ENCODE assay signal across 18 cellular contexts in the genomic region with DNA sequence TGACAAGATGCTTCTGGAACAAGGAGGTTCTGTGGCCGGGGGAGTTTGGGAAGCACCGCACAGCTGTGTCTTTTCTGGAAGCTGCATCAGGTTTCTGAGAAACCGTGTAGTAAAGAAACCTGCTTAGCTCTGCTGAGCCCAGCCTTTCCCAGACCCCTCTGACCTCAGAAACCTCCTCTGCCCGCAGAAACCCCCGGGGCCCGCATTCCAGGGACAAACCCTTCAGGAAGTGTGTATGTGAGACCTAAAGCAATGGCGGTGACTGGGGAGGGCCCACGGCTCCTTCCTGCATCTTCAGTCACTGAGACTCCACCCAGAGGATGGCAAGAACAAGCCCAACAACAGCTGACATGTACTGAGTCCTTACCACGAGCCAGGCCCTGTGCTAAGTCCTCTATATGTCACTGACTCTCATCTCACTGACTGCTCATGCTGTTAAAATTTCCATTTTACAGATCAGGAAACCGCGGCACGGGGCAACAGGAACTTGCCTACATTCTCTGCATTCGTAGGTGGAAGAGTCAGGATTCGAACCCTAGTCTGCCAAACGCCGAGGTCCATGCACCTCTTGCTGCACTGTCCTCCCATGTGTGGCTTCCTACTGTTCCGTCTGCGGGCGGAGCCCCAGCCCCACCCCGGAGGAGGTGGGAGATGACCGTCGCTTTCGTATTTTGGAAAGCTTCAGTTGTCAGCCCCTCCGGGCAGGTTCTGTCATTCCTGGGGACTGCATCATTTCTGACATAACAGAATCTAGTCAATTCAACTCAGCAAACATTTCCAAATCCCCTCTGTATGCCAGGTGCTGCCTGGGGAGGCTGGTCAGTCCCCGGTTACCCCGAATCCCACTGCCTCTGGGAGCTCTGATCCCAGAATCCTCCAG.
DNase-seq lines count a peak whose midpoint lies in the region; ATAC-seq, FAIRE-seq and TF ChIP-seq lines count a peak whose summit lies in the region.
"Had no signal": no experiment of that assay in that cellular context is flagged by ENCODE, and none has a peak within 500 bp of the region (broad histone marks: within the 10 kb centered on the region; RNA-seq: fewer than 3 reads in every experiment).

No MANE protein-coding gene starts in this region.

- FAIRE-seq in H1 (lab: Jason Lieb, UNC): no peak
- FAIRE-seq: A549, GM12878, GM18507, HepG2, HTR-8/SVneo had no signal

- H3K4me1 Mint-ChIP-seq in GM23338: peaks cover 49% of the 10 kb centered on the region
- H3K4me1 Mint-ChIP-seq: CD4-positive, alpha-beta memory T cell had no signal

- peak; percentile 22 for DNase-seq in GM23338 (ENCODE audit: low spot score)
- no peak for DNase-seq in H1 (ENCODE audit: low read depth in 1 of 2, low spot score in 2 of 2)
- DNase-seq in mesendoderm: peak; percentile 55
- no peak for DNase-seq in NK-92 treated with Interleukin-12 subunit alpha and Interleukin-12 subunit beta, amount 100 ng/mL, for 24 hours (lab: John Stamatoyannopoulos, UW)
- no peak for DNase-seq in stimulated activated CD4-positive, alpha-beta T cell treated with anti-CD3 and anti-CD28 coated beads, Interleukin-12 subunit alpha, Interleukin-12 subunit beta, amount 100 ng/mL, for 4 hours
- DNase-seq: BE2C; CD4-positive, alpha-beta memory T cell; COR-L47; DND-41; GOT3 had no signal

- H4K91ac ChIP-seq in H1 (replicated peaks; ENCODE audit: insufficient read length, low read length): peak overlapping the region; percentile 61

- CTCF ChIA-PET in H1 (lab: Charles Lee; ENCODE audit: partially characterized antibody): interaction anchor here (0.7 to 3.7 kb wide), 10 partner anchors 9 to 237 kb away, joined by 3 to 15 read pairs (median 3); no protein-coding TSS in a partner anchor

- peaks cover 47% of the 10 kb centered on the region for H3K4me1 ChIP-seq in GM23338 (ENCODE audit: insufficient read depth)
- H3K4me1 ChIP-seq in H1 (replicated peaks in 1 of 4; ENCODE audit: control insufficient read depth in 3 of 4, insufficient read depth in 4 of 4, low read length in 3 of 4): peaks cover 12 to 49% (median 17%) of the 10 kb centered on the region in 4 experiments
- H3K4me1 ChIP-seq in mesendoderm (ENCODE audit: control insufficient read depth, low read depth, low read length): peaks cover 2% of the 10 kb centered on the region
- H3K4me1 ChIP-seq: A549, BE2C had no signal

- POLR2A ChIA-PET in H1 (lab: Charles Lee; ENCODE audit: partially characterized antibody): interaction anchor here (1.0 to 3.5 kb wide), 2 partner anchors 12 to 78 kb away, joined by 4 to 18 read pairs; no protein-coding TSS in a partner anchor

- TF ChIP-seq RAD21 in H1 (IDR thresholded peaks at IDR 0.05 in 1 of 2, conservative IDR thresholded peaks at IDR 0.05 in 1 of 2; ENCODE audit: low read depth in 2 of 2, low read length in 2 of 2): no peak

- no peak overlapping the region for H3K4me3 Mint-ChIP-seq in GM23338
- H3K4me3 Mint-ChIP-seq: CD4-positive, alpha-beta memory T cell had no signal

- no peaks in the 10 kb centered on the region for H3K79me1 ChIP-seq in H1 (ENCODE audit: low read depth, low read length)
- no peaks in the 10 kb centered on the region for H3K79me1 ChIP-seq in mesendoderm (ENCODE audit: low read length)

- 0 out of 2 replicates have a peak overlapping the region, but pooled peaks have one; percentile 24 for H3K18ac ChIP-seq in H1 (ENCODE audit: extremely low read depth, low read length)
- no peak overlapping the region for H3K18ac ChIP-seq in mesendoderm (ENCODE audit: low read length)

- H3K14ac ChIP-seq in H1 (ENCODE audit: insufficient read length): no peak overlapping the region

- H2BK5ac ChIP-seq in H1 (ENCODE audit: low read depth, low read length) (peak overlapping the region; percentile 48; the same call in 1 of the 2 replicates), mesendoderm (ENCODE audit: low read length) (no peak overlapping the region)

- H3K4ac ChIP-seq in H1 (replicated peaks; ENCODE audit: insufficient read length, low read depth, low read length) (no peak overlapping the region), mesendoderm (ENCODE audit: low read depth, low read length) (no peak overlapping the region)

- WGBS in H1 (ENCODE audit: extremely low coverage in 1 of 2, insufficient coverage in 1 of 2, insufficient read length in 1 of 2, insufficient replicate concordance in 2 of 2, low coverage in 1 of 2, low lambda C conversion rate in 2 of 2, missing lambda C conversion rate in 1 of 2), 2 experiments: 91% methylated on average over 26 of the region's 26 CpGs; no CpG with 5 or more reads in 1 of the 2 experiments
- no CpG with 5 or more reads among the region's 26 CpGs for WGBS in mesendoderm (ENCODE audit: extremely low coverage, insufficient coverage, low lambda C conversion rate)

- no peaks in the 10 kb centered on the region for H3K9me3 ChIP-seq in H1 (ENCODE audit: insufficient read depth in 2 of 2, low read depth in 1 of 2, low read length in 1 of 2)
- H3K9me3 ChIP-seq: BE2C had no signal

- H3K27ac Mint-ChIP-seq in GM23338: no peak overlapping the region
- H3K27ac Mint-ChIP-seq: CD4-positive, alpha-beta memory T cell had no signal

- no peak for TF ChIP-seq POLR2A in H1 (IDR thresholded peaks at IDR 0.05; ENCODE audit: control extremely low read depth in 1 of 2, low read depth in 2 of 2, low read length in 2 of 2)

- no peak for TF ChIP-seq EP300 in H1 (IDR thresholded peaks at IDR 0.05; ENCODE audit: borderline replicate concordance in 1 of 2, low read depth in 2 of 2, low read length in 2 of 2)

- H2BK120ac ChIP-seq in H1 (replicated peaks; ENCODE audit: low read depth, low read length) (no peak overlapping the region), mesendoderm (ENCODE audit: low read depth, low read length) (no peak overlapping the region)

- H4K8ac ChIP-seq in H1 (ENCODE audit: extremely low read depth, insufficient read depth, low read length): no peak overlapping the region; the same call in 1 of the 2 replicates
- no peak overlapping the region for H4K8ac ChIP-seq in mesendoderm (ENCODE audit: low read depth, low read length)

- ATAC-seq in GM23338: no peak
- no peak for ATAC-seq in GM18870 (IDR thresholded peaks at IDR 0.05; ENCODE audit: unreplicated experiment)
- ATAC-seq: A549, GM12878, HepG2 had no signal

- H3K9ac ChIP-seq in H1 (replicated peaks in 1 of 4; ENCODE audit: extremely low read depth in 1 of 4, low read depth in 3 of 4, low read length in 3 of 4) (no peak overlapping the region; a peak in 2 of 7 replicates), mesendoderm (ENCODE audit: low read length) (no peak overlapping the region)

- no peaks in the 10 kb centered on the region for H3K23me2 ChIP-seq in H1 (ENCODE audit: low read depth, low read length)

- H4K5ac ChIP-seq in H1 (ENCODE audit: insufficient read length, low read depth, low read length): no peak overlapping the region
- no peak overlapping the region for H4K5ac ChIP-seq in mesendoderm (ENCODE audit: low read length)

- H2BK20ac ChIP-seq in H1 (ENCODE audit: low read length): peak overlapping the region; percentile 34; the same call in 1 of the 2 replicates

- peaks cover 26% of the 10 kb centered on the region for H3K27me3 Mint-ChIP-seq in GM23338 (ENCODE audit: insufficient read depth, low read depth, poor library complexity)

- H3K56ac ChIP-seq in H1 (replicated peaks; ENCODE audit: insufficient read length, low read depth, low read length) (no peak overlapping the region), mesendoderm (ENCODE audit: low read length) (no peak overlapping the region)

- H3K4me3 ChIP-seq in GM23338 (no peak overlapping the region), H1 (ENCODE audit: extremely low read depth in 1 of 4, insufficient read depth in 2 of 4, low read depth in 3 of 4, low read length in 4 of 4) (no peak overlapping the region), mesendoderm (ENCODE audit: low read length) (no peak overlapping the region)
- H3K4me3 ChIP-seq: A549, GM12878, HAP-1 had no signal

- H3K27ac ChIP-seq in GM23338 (ENCODE audit: low read depth): peak overlapping the region; percentile 45; the same call in 1 of the 2 replicates
- no peak overlapping the region for H3K27ac ChIP-seq in H1 (ENCODE audit: low read depth, low read length)
- no peak overlapping the region for H3K27ac ChIP-seq in mesendoderm (ENCODE audit: low read depth, low read length)
- H3K27ac ChIP-seq: A549, C4-2B had no signal

- H4K20me1 ChIP-seq in GM23338 (replicated peaks; ENCODE audit: insufficient read depth): no peaks in the 10 kb centered on the region
- H4K20me1 ChIP-seq in H1 (replicated peaks in 1 of 2; ENCODE audit: control insufficient read depth in 1 of 2, insufficient read depth in 2 of 2, low read length in 2 of 2): no peaks in the 10 kb centered on the region

- peaks cover 10% of the 10 kb centered on the region; the same call in 1 of the 2 replicates for H3K36me3 ChIP-seq in GM23338 (ENCODE audit: insufficient read depth)
- H3K36me3 ChIP-seq in H1 (ENCODE audit: control insufficient read depth in 2 of 4, insufficient read depth in 4 of 4, low read length in 3 of 4): no peaks in the 10 kb centered on the region; a peak in 1 of 8 replicates
- no peaks in the 10 kb centered on the region for H3K36me3 ChIP-seq in mesendoderm (ENCODE audit: control insufficient read depth, insufficient read depth, low read length)
- H3K36me3 ChIP-seq: BE2C, HAP-1 had no signal

- H3K79me2 ChIP-seq in GM23338 (replicated peaks; ENCODE audit: insufficient read depth) (no peaks in the 10 kb centered on the region), H1 (ENCODE audit: control insufficient read depth in 1 of 2, insufficient read depth in 2 of 2, low read length in 2 of 2) (no peaks in the 10 kb centered on the region), mesendoderm (ENCODE audit: control insufficient read depth, insufficient read depth, low read length) (no peaks in the 10 kb centered on the region)

- peaks cover 25% of the 10 kb centered on the region for H3K36me3 Mint-ChIP-seq in GM23338 (ENCODE audit: low read depth)
- H3K36me3 Mint-ChIP-seq: CD4-positive, alpha-beta memory T cell had no signal

- H3K27me3 ChIP-seq in GM23338 (ENCODE audit: insufficient read depth) (no peaks in the 10 kb centered on the region), H1 (replicated peaks in 1 of 4; ENCODE audit: control insufficient read depth in 3 of 4, extremely low read depth in 1 of 4, insufficient read depth in 3 of 4, low read length in 3 of 4) (no peaks in the 10 kb centered on the region; a peak in 1 of 7 replicates), mesendoderm (ENCODE audit: insufficient read depth, low read length, poor library complexity) (no peaks in the 10 kb centered on the region)
- H3K27me3 ChIP-seq: BE2C had no signal

- no peak overlapping the region for H2AFZ ChIP-seq in GM23338
- H2AFZ ChIP-seq in H1 (ENCODE audit: low read length): no peak overlapping the region

- no peaks in the 10 kb centered on the region for H3K9me2 ChIP-seq in GM23338 (ENCODE audit: insufficient read depth)

- 0 out of 2 replicates have a peak, but pooled peaks cover 3% of the 10 kb centered on the region for H3F3A ChIP-seq in GM23338 (replicated peaks; ENCODE audit: low read depth)

- H2AK5ac ChIP-seq in H1 (ENCODE audit: low read depth, low read length): no peak overlapping the region
- H2AK5ac ChIP-seq in mesendoderm (ENCODE audit: low read length): no peak overlapping the region

- H2BK15ac ChIP-seq in H1 (ENCODE audit: low read length): peak overlapping the region; percentile 82; the same call in 1 of the 2 replicates
- H2BK15ac ChIP-seq in mesendoderm (replicated peaks; ENCODE audit: low read depth): no peak overlapping the region

- H3K9me3 Mint-ChIP-seq in GM23338: peaks cover 33% of the 10 kb centered on the region

- TF ChIP-seq CTCF in GM23338 (conservative IDR thresholded peaks at IDR 0.05; ENCODE audit: low read depth in 2 of 2) (no peak), H1 (IDR thresholded peaks at IDR 0.05; ENCODE audit: control extremely low read depth in 1 of 3, insufficient read depth in 1 of 3, low read depth in 1 of 3, low read length in 3 of 3) (no peak)

- H3K23ac ChIP-seq in H1 (ENCODE audit: insufficient read length) (no peak overlapping the region), mesendoderm (ENCODE audit: low read length) (no peak overlapping the region)

- H3K4me2 ChIP-seq in GM23338 (no peak overlapping the region), H1 (ENCODE audit: insufficient read depth in 1 of 2, low read depth in 2 of 2, low read length in 2 of 2) (no peak overlapping the region), mesendoderm (ENCODE audit: low read length) (no peak overlapping the region)
- H3K4me2 ChIP-seq: A549 had no signal

- peak overlapping the region; percentile 97; the same call in 1 of the 2 replicates for H2BK12ac ChIP-seq in H1 (ENCODE audit: low read depth, low read length)

Comparison
In these comparisons a context has a peak if more than half of its experiments do, and no peak if none do; other contexts are left out.
1. DNase-seq: peak in GM23338 (single experiment) and mesendoderm (single experiment); none in H1 (0 of 2), NK-92 treated with Interleukin-12 subunit alpha and Interleukin-12 subunit beta, amount 100 ng/mL, for 24 hours (single experiment) and stimulated activated CD4-positive, alpha-beta T cell treated with anti-CD3 and anti-CD28 coated beads, Interleukin-12 subunit alpha, Interleukin-12 subunit beta, amount 100 ng/mL, for 4 hours (single experiment).